In the genomic region with DNA sequence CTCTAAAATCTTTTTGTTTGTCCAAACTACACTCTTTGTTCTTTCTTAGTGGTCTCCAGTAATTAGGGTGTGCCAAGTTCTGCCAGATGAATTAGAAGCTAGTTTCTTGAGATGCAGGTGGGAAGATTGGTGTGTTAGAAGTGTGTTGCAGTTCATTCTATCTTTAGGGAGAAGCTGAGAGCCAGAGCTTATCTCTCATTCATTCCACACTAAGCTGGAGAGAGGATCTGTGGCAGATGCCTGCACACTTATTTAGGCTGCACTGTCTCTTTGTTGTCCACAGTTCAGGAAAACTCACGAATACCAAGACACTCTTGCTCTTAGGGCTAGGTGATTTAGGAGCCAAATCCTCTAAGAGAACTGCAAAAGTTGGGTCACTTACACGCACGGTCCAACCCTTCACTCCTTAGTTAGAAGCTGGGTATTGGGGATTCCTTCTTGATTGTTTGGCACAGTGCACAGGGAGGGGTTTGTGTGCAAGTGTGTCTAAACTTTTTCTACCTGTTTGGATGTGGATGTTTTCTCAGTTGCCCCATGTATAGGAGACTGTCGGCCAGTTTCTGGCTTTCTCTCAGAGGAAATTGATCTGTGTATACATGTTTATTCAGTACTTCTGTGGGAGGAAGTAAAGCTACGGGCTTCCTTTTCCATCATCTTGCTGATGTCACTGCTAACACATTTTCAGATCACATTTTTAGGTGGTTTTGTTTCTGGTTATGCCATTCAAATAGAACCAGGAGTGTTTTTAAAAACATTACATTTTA, we compare ENCODE assay signal across 10 cellular contexts. TPM values are rescaled to one million over a fixed set of nuclear protein-coding genes. Genes with fewer than 3 reads are reported as not detected.
DNase-seq lines count a peak whose midpoint lies in the region; ATAC-seq and TF ChIP-seq lines count a peak whose summit lies in the region.
"Had no signal": no experiment of that assay in that cellular context is flagged by ENCODE, and none has a peak within 500 bp of the region (broad histone marks: within the 10 kb centered on the region; RNA-seq: fewer than 3 reads in every experiment).

No MANE protein-coding gene starts in this region.

- POLR2A ChIA-PET in activated CD8-positive, alpha-beta T cell treated with anti-CD3 and anti-CD28 coated beads for 36 hours (lab: Charles Lee), result no interaction called here

- intact Hi-C loops in activated CD8-positive, alpha-beta T cell treated with anti-CD3 and anti-CD28 coated beads for 36 hours (cut with micrococcal nuclease), result no loop called here

- peaks cover 8 to 34% of the 10 kb centered on the region in 2 donors for H3K36me3 Mint-ChIP-seq in activated T-cell treated with anti-CD3 and anti-CD28 coated beads, Interleukin-2, amount 50 U/mL, for 72 hours (ENCODE audit: insufficient read depth in 2 of 2)
- H3K36me3 Mint-ChIP-seq in activated CD8-positive, alpha-beta T cell treated with anti-CD3 and anti-CD28 coated beads for 36 hours (ENCODE audit: low read depth), result peaks cover 16% of the 10 kb centered on the region

- DNase-seq in activated T-cell treated with anti-CD3 and anti-CD28 coated beads, Interleukin-2, amount 50 U/mL, for 72 hours, result peak; percentile 6 to 23
- DNase-seq in activated T-cell treated with anti-CD3 and anti-CD28 coated beads for 4 hours, result no peak
- DNase-seq in activated CD8-positive, alpha-beta T cell treated with anti-CD3 and anti-CD28 coated beads for 36 hours, result peak; percentile 14
- DNase-seq in osteoblast (ENCODE audit: insufficient read length, low spot score, missing footprints), result peak; percentile 13
- no peak for DNase-seq in NCI-H526 treated with DMSO at 0.1 percent for 48 hours (lab: John Stamatoyannopoulos, UW)
- no peak for DNase-seq in NCI-H1417 treated with DMSO at 0.1 percent for 48 hours (lab: John Stamatoyannopoulos, UW)
- DNase-seq: ACHN had no signal

- no peak overlapping the region for H3K27ac ChIP-seq in osteoblast (ENCODE audit: low read depth, low read length)
- H3K27ac ChIP-seq: vagina had no signal

- peak overlapping the region; percentile 13 to 33 for H3K4me3 Mint-ChIP-seq in activated T-cell treated with anti-CD3 and anti-CD28 coated beads, Interleukin-2, amount 50 U/mL, for 72 hours
- no peak overlapping the region for H3K4me3 Mint-ChIP-seq in activated CD8-positive, alpha-beta T cell treated with anti-CD3 and anti-CD28 coated beads for 36 hours

- no peaks in the 10 kb centered on the region for H3K27me3 Mint-ChIP-seq in activated T-cell treated with anti-CD3 and anti-CD28 coated beads, Interleukin-2, amount 50 U/mL, for 72 hours (ENCODE audit: low read depth)
- H3K27me3 Mint-ChIP-seq in activated CD8-positive, alpha-beta T cell treated with anti-CD3 and anti-CD28 coated beads for 36 hours, result no peaks in the 10 kb centered on the region

- H3K27me3 ChIP-seq in osteoblast (ENCODE audit: insufficient read depth, low read length), result no peaks in the 10 kb centered on the region
- H3K27me3 ChIP-seq: vagina had no signal

- H4K20me1 ChIP-seq in osteoblast (ENCODE audit: insufficient read depth, low read length), result peaks cover 14% of the 10 kb centered on the region

- H3K4me2 ChIP-seq in osteoblast (ENCODE audit: insufficient read depth, low read length), result no peak overlapping the region

- peak overlapping the region; percentile 59 for H3K27ac Mint-ChIP-seq in activated T-cell treated with anti-CD3 and anti-CD28 coated beads, Interleukin-2, amount 50 U/mL, for 72 hours
- H3K27ac Mint-ChIP-seq in activated CD8-positive, alpha-beta T cell treated with anti-CD3 and anti-CD28 coated beads for 36 hours, result peak overlapping the region; percentile 21

- peaks cover 41% of the 10 kb centered on the region for H3K4me1 Mint-ChIP-seq in activated T-cell treated with anti-CD3 and anti-CD28 coated beads, Interleukin-2, amount 50 U/mL, for 72 hours (ENCODE audit: low read depth)
- H3K4me1 Mint-ChIP-seq in activated CD8-positive, alpha-beta T cell treated with anti-CD3 and anti-CD28 coated beads for 36 hours (ENCODE audit: low read depth), result peaks cover 44% of the 10 kb centered on the region

- CTCF ChIA-PET in activated CD8-positive, alpha-beta T cell treated with anti-CD3 and anti-CD28 coated beads for 36 hours (lab: Charles Lee), result interaction anchor here (0.7 to 3.4 kb wide), 6 partner anchors 9 to 238 kb away, joined by 3 to 33 read pairs (median 5); no protein-coding TSS in a partner anchor

- ATAC-seq in activated T-cell treated with anti-CD3 and anti-CD28 coated beads, Interleukin-2, amount 50 U/mL, for 72 hours (replicated peaks in 1 of 2), result peak; percentile 93 to 97
- peak; percentile 56 for ATAC-seq in GM21529 (IDR thresholded peaks at IDR 0.05; ENCODE audit: unreplicated experiment)
- peak; percentile 89 for ATAC-seq in activated CD8-positive, alpha-beta T cell treated with anti-CD3 and anti-CD28 coated beads for 36 hours
- ATAC-seq in GM19467 (IDR thresholded peaks at IDR 0.05; ENCODE audit: unreplicated experiment), result no peak

- H2AFZ ChIP-seq in osteoblast (ENCODE audit: low read length), result no peak overlapping the region

- no peaks in the 10 kb centered on the region for H3K9me3 ChIP-seq in osteoblast (ENCODE audit: low read depth, low read length)

- H3K9me3 Mint-ChIP-seq in activated T-cell treated with anti-CD3 and anti-CD28 coated beads, Interleukin-2, amount 50 U/mL, for 72 hours, result peaks cover 4 to 8% of the 10 kb centered on the region in 2 donors
- peaks cover 16% of the 10 kb centered on the region for H3K9me3 Mint-ChIP-seq in activated CD8-positive, alpha-beta T cell treated with anti-CD3 and anti-CD28 coated beads for 36 hours

- H3K4me1 ChIP-seq in osteoblast (ENCODE audit: insufficient read depth, low read length), result no peaks in the 10 kb centered on the region
- H3K4me1 ChIP-seq: vagina had no signal

- H3K4me3 ChIP-seq in osteoblast (ENCODE audit: insufficient read depth, low read length), result no peak overlapping the region
- H3K4me3 ChIP-seq: vagina had no signal

- no peak for TF ChIP-seq CTCF in activated CD8-positive, alpha-beta T cell treated with anti-CD3 and anti-CD28 coated beads for 36 hours (IDR thresholded peaks at IDR 0.05)
- TF ChIP-seq CTCF in osteoblast (IDR thresholded peaks at IDR 0.05; ENCODE audit: extremely low read depth, low read depth, low read length), result no peak

- peaks cover 55% of the 10 kb centered on the region for H3K79me2 ChIP-seq in osteoblast (ENCODE audit: insufficient read depth, low read length)

- H3K36me3 ChIP-seq in osteoblast (ENCODE audit: insufficient read depth, low read length), result no peaks in the 10 kb centered on the region
- H3K36me3 ChIP-seq: vagina had no signal

RNA-seq across cellular contexts. Expression of a gene that starts 49.5 kb away (rescaled TPM):
- total RNA-seq in activated T-cell treated with anti-CD3 and anti-CD28 coated beads, Interleukin-2, amount 50 U/mL, for 72 hours, result 10 to 100 TPM; 28.9 to 30.9 TPM
- total RNA-seq in activated CD8-positive, alpha-beta T cell treated with anti-CD3 and anti-CD28 coated beads for 36 hours, result 10 to 100 TPM; 24.1 to 26.3 TPM
- total RNA-seq in osteoblast, result 33.7 and 37.7 TPM in 2 replicates

Comparison
In these comparisons a context has a peak if more than half of its experiments do, and no peak if none do; other contexts are left out.
1. DNase-seq: peak in activated T-cell treated with anti-CD3 and anti-CD28 coated beads, Interleukin-2, amount 50 U/mL, for 72 hours (2 of 2), activated CD8-positive, alpha-beta T cell treated with anti-CD3 and anti-CD28 coated beads for 36 hours (single experiment) and osteoblast (single experiment); none in activated T-cell treated with anti-CD3 and anti-CD28 coated beads for 4 hours (single experiment), NCI-H526 treated with DMSO at 0.1 percent for 48 hours (single experiment) and NCI-H1417 treated with DMSO at 0.1 percent for 48 hours (single experiment).